ENCODE assay signal across 21 cellular contexts in the genomic region with DNA sequence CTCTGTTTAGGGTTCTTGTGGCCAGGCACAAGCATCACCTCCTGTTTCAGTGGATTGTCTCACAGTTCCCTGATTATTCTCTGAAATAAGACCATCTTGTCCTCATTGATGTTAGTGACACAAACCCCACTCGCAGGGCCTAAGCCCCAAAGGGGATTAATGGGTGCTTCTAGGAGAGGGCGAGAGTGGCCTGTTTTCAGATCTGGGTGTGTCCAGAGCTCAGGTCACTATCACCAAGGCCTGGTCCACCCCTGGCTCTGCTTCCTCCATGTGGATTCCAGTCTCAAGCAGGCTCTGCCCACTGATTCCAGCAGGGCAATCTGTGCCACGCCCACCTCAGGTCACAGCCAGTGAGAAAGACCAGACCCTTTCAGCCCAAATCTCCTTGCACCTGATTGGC.
"Had no signal": no experiment of that assay in that cellular context is flagged by ENCODE, and none has a peak within 500 bp of the region (broad histone marks: within the 10 kb centered on the region; RNA-seq: fewer than 3 reads in every experiment).

No MANE protein-coding gene starts in this region.

- H3K27ac ChIP-seq: RWPE1, SJCRH30, SK-N-MC had no signal

- H3K4me3 ChIP-seq: MG63, SJCRH30, SK-N-MC had no signal

- H3K27me3 ChIP-seq: SJCRH30 had no signal

- H3K9me3 ChIP-seq: MG63, SJCRH30 had no signal

- H3K4me1 ChIP-seq: SJCRH30 had no signal

- H3K36me3 ChIP-seq: MG63, SJCRH30 had no signal

- DNase-seq: Karpas-422, KG1, MG63, NCI-H1092, NCI-H1105 treated with DMSO at 0.1 percent for 48 hours, NCI-H1436, NCI-H187, NCI-H2029, NCI-H2081 treated with DMSO at 0.1 percent for 48 hours, NCI-H2171, NCI-H226, NCI-H446, NCI-H510A, NCI-H524 treated with DMSO at 0.1 percent for 48 hours, NCI-H69, NCI-H774, PC-3, SHP77, SJCRH30 had no signal
